8 cellular contexts compared by ENCODE assay signal in the genomic region with DNA sequence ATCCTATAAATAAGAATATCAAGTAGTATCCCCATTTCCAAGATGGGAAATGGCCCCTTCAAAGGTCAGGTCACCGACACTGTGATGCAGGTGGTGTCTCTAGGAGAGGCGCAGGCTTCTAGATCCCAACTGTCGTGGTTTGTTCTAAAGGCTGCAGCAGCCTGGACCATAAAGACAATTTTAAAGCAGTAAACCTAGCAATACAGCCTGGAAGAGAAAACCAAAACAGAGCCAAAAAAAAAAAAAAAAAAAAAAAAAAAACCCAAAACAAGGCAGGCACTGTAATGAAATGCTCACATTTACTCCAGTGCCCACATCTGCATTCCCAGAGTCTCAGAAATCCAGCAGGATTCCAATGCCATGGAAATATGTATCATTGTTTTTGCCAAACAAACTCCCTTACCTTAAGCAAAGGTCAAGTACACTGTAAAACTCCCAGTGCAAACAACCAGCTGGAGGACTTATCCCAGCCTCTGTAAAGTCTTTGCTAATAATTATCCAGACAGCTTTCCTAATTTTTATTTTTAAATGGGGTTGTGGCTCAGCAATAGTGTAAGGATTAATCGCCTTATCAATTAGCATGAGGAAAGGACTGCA.
DNase-seq lines count a peak whose midpoint lies in the region; ATAC-seq, FAIRE-seq and TF ChIP-seq lines count a peak whose summit lies in the region.

No MANE protein-coding gene starts in this region.

- CTCF ChIA-PET in A549 (lab: Yijun Ruan, JAX) = interaction anchor here (1.2 to 1.9 kb wide), 2 partner anchors 75 to 77 kb away, joined by 3 to 4 read pairs; no protein-coding TSS in a partner anchor

- POLR2A ChIA-PET in A549 (lab: Yijun Ruan, JAX) = no interaction called here

- ATAC-seq in A549 (peak; percentile 70 to 77), naive B cell (ENCODE audit: low read depth in 2 of 2) (no peak), HG02623 (IDR thresholded peaks at IDR 0.05; ENCODE audit: unreplicated experiment) (no peak), HG02840 (IDR thresholded peaks at IDR 0.05; ENCODE audit: low FRiP score, unreplicated experiment) (no peak)

- H3K4me2 ChIP-seq in A549 = peak overlapping the region; percentile 87

- peak; percentile 34 to 76 for DNase-seq in A549 (ENCODE audit: low read depth in 1 of 2, low spot score in 1 of 2)
- peak; percentile 44 for DNase-seq in HuH-7.5 (ENCODE audit: low spot score)
- no peak for DNase-seq in coronary artery (ENCODE audit: low spot score)
- no peak for DNase-seq in naive B cell
- DNase-seq in NCI-H128 (lab: John Stamatoyannopoulos, UW; ENCODE audit: unreplicated experiment) = no peak
- DNase-seq in mucosa of gallbladder (ENCODE audit: low spot score) = no peak

- no peak for TF ChIP-seq POLR2A in A549 (IDR thresholded peaks at IDR 0.05; ENCODE audit: low read length)

- TF ChIP-seq CTCF in A549 (IDR thresholded peaks at IDR 0.05) = no peak
- TF ChIP-seq CTCF in coronary artery (IDR thresholded peaks at IDR 0.05) = no peak

- WGBS in A549 (ENCODE audit: missing lambda C conversion rate) = 32% methylated on average over 4 of the region's 4 CpGs

- peaks cover 28 to 58% (median 32%) of the 10 kb centered on the region in 3 donors for H3K4me1 Mint-ChIP-seq in naive B cell

- H3K4me3 Mint-ChIP-seq in naive B cell = peak overlapping the region; percentile 80 to 97 (median 90)

- H3K27ac ChIP-seq in A549 = peak overlapping the region; percentile 78 to 86
- peak overlapping the region; percentile 82 to 91 for H3K27ac ChIP-seq in coronary artery

- FAIRE-seq in A549 (lab: Jason Lieb, UNC) = no peak

- no peaks in the 10 kb centered on the region for H3K9me3 Mint-ChIP-seq in naive B cell

- TF ChIP-seq RAD21 in A549 (conservative IDR thresholded peaks at IDR 0.05 in 1 of 2, IDR thresholded peaks at IDR 0.05 in 1 of 2) = no peak

- H3K4me3 ChIP-seq in A549 (peak overlapping the region; percentile 39; the same call in 2 of the 3 replicates), coronary artery (peak overlapping the region; percentile 65)

- no peaks in the 10 kb centered on the region for H3K9me3 ChIP-seq in A549

- H3K27ac Mint-ChIP-seq in naive B cell = peak overlapping the region; percentile 93 to 99 (median 98)

- no peaks in the 10 kb centered on the region for H3K36me3 Mint-ChIP-seq in naive B cell

- H3K4me1 ChIP-seq in A549 = peaks cover 45% of the 10 kb centered on the region

- peaks cover 0 to 7% (median 0%) of the 10 kb centered on the region in 3 donors for H3K27me3 Mint-ChIP-seq in naive B cell

- no peak for TF ChIP-seq EP300 in A549 (IDR thresholded peaks at IDR 0.05)

TF ChIP-seq in A549, 52 proteins besides CTCF, POLR2A, EP300 and RAD21:
- TF ChIP-seq MYC (IDR thresholded peaks at IDR 0.05; ENCODE audit: borderline replicate concordance, low read length) = no peak
- no peak for TF ChIP-seq POLR2AphosphoS2 (conservative IDR thresholded peaks at IDR 0.05; ENCODE audit: low read length)
- no peak for TF ChIP-seq JUN (IDR thresholded peaks at IDR 0.05)
- no peak for TF ChIP-seq CHD2 (IDR thresholded peaks at IDR 0.05; ENCODE audit: low read length, partially characterized antibody)
- peak; percentile 54 for TF ChIP-seq GATA3 (IDR thresholded peaks at IDR 0.05; ENCODE audit: borderline replicate concordance)
- no peak for TF ChIP-seq ZSCAN20 (CRISPR knock-in tag; IDR thresholded peaks at IDR 0.05)
- no peak for TF ChIP-seq FOSL2 (IDR thresholded peaks at IDR 0.05)
- TF ChIP-seq FOSL2 (CRISPR knock-in tag; IDR thresholded peaks at IDR 0.05) = peak; percentile 35; the same call in 1 of the 2 replicates
- TF ChIP-seq ZFP36 (IDR thresholded peaks at IDR 0.05; ENCODE audit: borderline replicate concordance, partially characterized antibody) = no peak
- TF ChIP-seq FOXS1 (CRISPR knock-in tag; IDR thresholded peaks at IDR 0.05) = no peak
- TF ChIP-seq EHF (CRISPR knock-in tag; IDR thresholded peaks at IDR 0.05) = no peak
- no peak for TF ChIP-seq CBX8 (IDR thresholded peaks at IDR 0.05)
- TF ChIP-seq RFX5 (IDR thresholded peaks at IDR 0.05) = no peak

Comparison
In these comparisons a context has a peak if more than half of its experiments do, and no peak if none do; other contexts are left out.
1. ATAC-seq: peak in A549 (2 of 2); none in naive B cell (0 of 2), HG02623 (single experiment) and HG02840 (single experiment).
2. DNase-seq: peak in A549 (2 of 2) and HuH-7.5 (single experiment); none in coronary artery (single experiment), naive B cell (single experiment), NCI-H128 (single experiment) and mucosa of gallbladder (single experiment).